In genomic region chr5:68994645-68995044, GRCh38 we compare ENCODE assay signal across 15 cellular contexts.
DNase-seq lines count a peak whose midpoint lies in the region; ATAC-seq, FAIRE-seq and TF ChIP-seq lines count a peak whose summit lies in the region.
"Had no signal": no experiment of that assay in that cellular context is flagged by ENCODE, and none has a peak within 500 bp of the region (broad histone marks: within the 10 kb centered on the region; RNA-seq: fewer than 3 reads in every experiment).

No MANE protein-coding gene starts in this region.

- no peak for TF ChIP-seq CTCF in H1 (IDR thresholded peaks at IDR 0.05; ENCODE audit: control extremely low read depth in 1 of 3, insufficient read depth in 1 of 3, low read depth in 1 of 3, low read length in 3 of 3)

- DNase-seq in GM12892 (ENCODE audit: insufficient read length) (no peak), H1 (ENCODE audit: low read depth in 1 of 2, low spot score in 2 of 2) (no peak), left lobe of liver (ENCODE audit: low spot score) (no peak), globus pallidus (ENCODE audit: low spot score) (no peak)
- DNase-seq in activated CD4-positive, alpha-beta T cell treated with anti-CD3 and anti-CD28 coated beads, Interleukin-2, amount 10 ng/mL, durations not matched to agents 7 days and 5 days: no peak
- DNase-seq in activated T-cell treated with anti-CD3 and anti-CD28 coated beads, Interleukin-2, amount 50 U/mL, for 48 hours: no peak
- DNase-seq: effector CD4-positive, alpha-beta T cell; NCI-H1092; stimulated activated CD4-positive, alpha-beta T cell treated with anti-CD3 and anti-CD28 coated beads, Interleukin-1b, Interleukin-23, amount 100 ng/mL, for 48 hours; T-cell had no signal

- H2BK120ac ChIP-seq in H1 (replicated peaks; ENCODE audit: low read depth, low read length): no peak overlapping the region

- peaks cover 9% of the 10 kb centered on the region for H3K4me1 Mint-ChIP-seq in activated CD4-positive, alpha-beta T cell treated with anti-CD3 and anti-CD28 coated beads, Interleukin-2, amount 10 ng/mL, durations not matched to agents 7 days and 5 days

- no peaks in the 10 kb centered on the region for H3K79me2 ChIP-seq in H1 (ENCODE audit: control insufficient read depth in 1 of 2, insufficient read depth in 2 of 2, low read length in 2 of 2)

- TF ChIP-seq EP300 in H1 (IDR thresholded peaks at IDR 0.05; ENCODE audit: borderline replicate concordance in 1 of 2, low read depth in 2 of 2, low read length in 2 of 2): no peak

- H4K8ac ChIP-seq in H1 (ENCODE audit: extremely low read depth, insufficient read depth, low read length): no peak overlapping the region

- no peak overlapping the region for H2AK5ac ChIP-seq in H1 (ENCODE audit: low read depth, low read length)

- no peak overlapping the region for H3K27ac Mint-ChIP-seq in activated CD4-positive, alpha-beta T cell treated with anti-CD3 and anti-CD28 coated beads, Interleukin-2, amount 10 ng/mL, durations not matched to agents 7 days and 5 days
- H3K27ac Mint-ChIP-seq: activated T-helper 1 cell treated with anti-CD3 and anti-CD28 coated beads, Interleukin-12 subunit alpha, Interleukin-12 subunit beta, Interleukin-2, Interleukin-4 antibody, amounts not matched to agents 30 ng/mL and 10 ng/mL and 1 ng/mL, durations not matched to agents 14 hours and 24 hours and 36 hours; IgD-negative memory B cell; T-cell had no signal

- CTCF ChIA-PET in H1 (lab: Charles Lee; ENCODE audit: partially characterized antibody): no interaction called here
- CTCF ChIA-PET in activated CD4-positive, alpha-beta T cell treated with anti-CD3 and anti-CD28 coated beads, Interleukin-2, amount 10 ng/mL, durations not matched to agents 7 days and 5 days (lab: Charles Lee): interaction anchor here (0.6 kb wide), 1 partner anchor 503 kb away, joined by 4 read pairs; no protein-coding TSS in a partner anchor

- no peak overlapping the region for H3K4me3 Mint-ChIP-seq in activated CD4-positive, alpha-beta T cell treated with anti-CD3 and anti-CD28 coated beads, Interleukin-2, amount 10 ng/mL, durations not matched to agents 7 days and 5 days
- H3K4me3 Mint-ChIP-seq: activated T-helper 1 cell treated with anti-CD3 and anti-CD28 coated beads, Interleukin-12 subunit alpha, Interleukin-12 subunit beta, Interleukin-2, Interleukin-4 antibody, amounts not matched to agents 30 ng/mL and 10 ng/mL and 1 ng/mL, durations not matched to agents 14 hours and 24 hours and 36 hours; IgD-negative memory B cell; T-cell had no signal

- H3K4me1 ChIP-seq in H1 (replicated peaks in 1 of 4; ENCODE audit: control insufficient read depth in 3 of 4, insufficient read depth in 4 of 4, low read length in 3 of 4): no peaks in the 10 kb centered on the region
- H3K4me1 ChIP-seq: gastroesophageal sphincter had no signal

- no peak overlapping the region for H3K4ac ChIP-seq in H1 (replicated peaks; ENCODE audit: insufficient read length, low read depth, low read length)

- H2AFZ ChIP-seq in H1 (ENCODE audit: low read length): 0 out of 2 replicates have a peak overlapping the region, but pooled peaks have one; percentile 11

- TF ChIP-seq RAD21 in H1 (IDR thresholded peaks at IDR 0.05 in 1 of 2, conservative IDR thresholded peaks at IDR 0.05 in 1 of 2; ENCODE audit: low read depth in 2 of 2, low read length in 2 of 2): no peak

- H3K36me3 ChIP-seq in H1 (ENCODE audit: control insufficient read depth in 2 of 4, insufficient read depth in 4 of 4, low read length in 3 of 4): no peaks in the 10 kb centered on the region
- H3K36me3 ChIP-seq: gastroesophageal sphincter had no signal

- no peaks in the 10 kb centered on the region for H3K27me3 ChIP-seq in H1 (replicated peaks in 1 of 4; ENCODE audit: control insufficient read depth in 3 of 4, extremely low read depth in 1 of 4, insufficient read depth in 3 of 4, low read length in 3 of 4)
- H3K27me3 ChIP-seq: gastroesophageal sphincter had no signal

- H4K5ac ChIP-seq in H1 (ENCODE audit: insufficient read length, low read depth, low read length): no peak overlapping the region

- no peak overlapping the region for H2BK5ac ChIP-seq in H1 (ENCODE audit: low read depth, low read length)

- H3K56ac ChIP-seq in H1 (replicated peaks; ENCODE audit: insufficient read length, low read depth, low read length): no peak overlapping the region

- no peak overlapping the region for H3K4me2 ChIP-seq in H1 (ENCODE audit: insufficient read depth in 1 of 2, low read depth in 2 of 2, low read length in 2 of 2)

- no peaks in the 10 kb centered on the region for H3K79me1 ChIP-seq in H1 (ENCODE audit: low read depth, low read length)

- H3K9me3 Mint-ChIP-seq in activated CD4-positive, alpha-beta T cell treated with anti-CD3 and anti-CD28 coated beads, Interleukin-2, amount 10 ng/mL, durations not matched to agents 7 days and 5 days: no peaks in the 10 kb centered on the region
- H3K9me3 Mint-ChIP-seq: activated T-helper 1 cell treated with anti-CD3 and anti-CD28 coated beads, Interleukin-12 subunit alpha, Interleukin-12 subunit beta, Interleukin-2, Interleukin-4 antibody, amounts not matched to agents 30 ng/mL and 10 ng/mL and 1 ng/mL, durations not matched to agents 14 hours and 24 hours and 36 hours; T-cell had no signal

- H3K27me3 Mint-ChIP-seq in activated CD4-positive, alpha-beta T cell treated with anti-CD3 and anti-CD28 coated beads, Interleukin-2, amount 10 ng/mL, durations not matched to agents 7 days and 5 days: no peaks in the 10 kb centered on the region

- peak; percentile 83 for FAIRE-seq in GM12892 (lab: Jason Lieb, UNC)
- FAIRE-seq in H1 (lab: Jason Lieb, UNC): no peak

- no peaks in the 10 kb centered on the region for H3K9me3 ChIP-seq in H1 (ENCODE audit: insufficient read depth in 2 of 2, low read depth in 1 of 2, low read length in 1 of 2)
- H3K9me3 ChIP-seq: gastroesophageal sphincter had no signal

- 91% methylated on average over 4 of the region's 4 CpGs; no CpG with 5 or more reads in 1 of the 2 experiments for WGBS in H1 (ENCODE audit: extremely low coverage in 1 of 2, insufficient coverage in 1 of 2, insufficient read length in 1 of 2, insufficient replicate concordance in 2 of 2, low coverage in 1 of 2, low lambda C conversion rate in 2 of 2, missing lambda C conversion rate in 1 of 2), 2 experiments

- H2BK15ac ChIP-seq in H1 (ENCODE audit: low read length): no peak overlapping the region

- H3K23ac ChIP-seq in H1 (ENCODE audit: insufficient read length): no peak overlapping the region

- no peak overlapping the region for H4K91ac ChIP-seq in H1 (replicated peaks; ENCODE audit: insufficient read length, low read length)

- POLR2A ChIA-PET in H1 (lab: Charles Lee; ENCODE audit: partially characterized antibody): no interaction called here
- POLR2A ChIA-PET in activated CD4-positive, alpha-beta T cell treated with anti-CD3 and anti-CD28 coated beads, Interleukin-2, amount 10 ng/mL, durations not matched to agents 7 days and 5 days (lab: Charles Lee): interaction anchor here (0.5 kb wide), 1 partner anchor 380 kb away, joined by 3 read pairs; no protein-coding TSS in a partner anchor

- H3K4me3 ChIP-seq in H1 (ENCODE audit: extremely low read depth in 1 of 4, insufficient read depth in 2 of 4, low read depth in 3 of 4, low read length in 4 of 4): no peak overlapping the region
- H3K4me3 ChIP-seq: gastroesophageal sphincter had no signal

- H3K27ac ChIP-seq in H1 (ENCODE audit: low read depth, low read length): no peak overlapping the region
- H3K27ac ChIP-seq: gastroesophageal sphincter had no signal

- no peak for TF ChIP-seq POLR2A in GM12892 (IDR thresholded peaks at IDR 0.05; ENCODE audit: low read depth, low read length)
- no peak for TF ChIP-seq POLR2A in H1 (IDR thresholded peaks at IDR 0.05; ENCODE audit: control extremely low read depth in 1 of 2, low read depth in 2 of 2, low read length in 2 of 2)

- H2BK20ac ChIP-seq in H1 (ENCODE audit: low read length): 0 out of 2 replicates have a peak overlapping the region, but pooled peaks have one; percentile 27

- H3K36me3 Mint-ChIP-seq in activated CD4-positive, alpha-beta T cell treated with anti-CD3 and anti-CD28 coated beads, Interleukin-2, amount 10 ng/mL, durations not matched to agents 7 days and 5 days (ENCODE audit: low read depth): no peaks in the 10 kb centered on the region
- H3K36me3 Mint-ChIP-seq: T-cell had no signal

- peak; percentile 44 for ATAC-seq in GM19463 (IDR thresholded peaks at IDR 0.05; ENCODE audit: unreplicated experiment)
- ATAC-seq in HG02885 (IDR thresholded peaks at IDR 0.05; ENCODE audit: poor library complexity, unreplicated experiment): peak; percentile 87
- no peak for ATAC-seq in left lobe of liver
- ATAC-seq: gastroesophageal sphincter, T-cell had no signal

- no peaks in the 10 kb centered on the region; the same call in 1 of the 2 replicates for H3K23me2 ChIP-seq in H1 (ENCODE audit: low read depth, low read length)

- no peak overlapping the region for H2BK12ac ChIP-seq in H1 (ENCODE audit: low read depth, low read length)

- H4K20me1 ChIP-seq in H1 (replicated peaks in 1 of 2; ENCODE audit: control insufficient read depth in 1 of 2, insufficient read depth in 2 of 2, low read length in 2 of 2): no peaks in the 10 kb centered on the region

- H3K18ac ChIP-seq in H1 (ENCODE audit: extremely low read depth, low read length): no peak overlapping the region

- H3K14ac ChIP-seq in H1 (ENCODE audit: insufficient read length): no peak overlapping the region

- H3K9ac ChIP-seq in H1 (replicated peaks in 1 of 4; ENCODE audit: extremely low read depth in 1 of 4, low read depth in 3 of 4, low read length in 3 of 4): no peak overlapping the region

TF ChIP-seq in H1, 55 proteins besides CTCF, POLR2A, EP300 and RAD21:
- no peak for TF ChIP-seq SP4 (IDR thresholded peaks at IDR 0.05; ENCODE audit: low read length)
- TF ChIP-seq ATF2 (IDR thresholded peaks at IDR 0.05; ENCODE audit: low read length): no peak
- no peak for TF ChIP-seq TAF1 (IDR thresholded peaks at IDR 0.05; ENCODE audit: low read depth, low read length)
- no peak for TF ChIP-seq CTBP2 (IDR thresholded peaks at IDR 0.05; ENCODE audit: borderline replicate concordance, insufficient read depth, insufficient read length, low read length)
- no peak for TF ChIP-seq SIN3A (conservative IDR thresholded peaks at IDR 0.05 in 1 of 2, IDR thresholded peaks at IDR 0.05 in 1 of 2; ENCODE audit: low read depth in 1 of 2, low read length in 2 of 2)
TF ChIP-seq in H1: peak in this region for 0.
